Comparison of ENCODE assay signal across 18 cellular contexts in genomic region chr18:10279476-10279875, GRCh38.
DNase-seq lines count a peak whose midpoint lies in the region; ATAC-seq and TF ChIP-seq lines count a peak whose summit lies in the region.
"Had no signal": no experiment of that assay in that cellular context is flagged by ENCODE, and none has a peak within 500 bp of the region (broad histone marks: within the 10 kb centered on the region; RNA-seq: fewer than 3 reads in every experiment).

No MANE protein-coding gene starts in this region.

- H3K4me1 Mint-ChIP-seq in GM23338: no peaks in the 10 kb centered on the region; the same call in 2 of the 3 replicates
- H3K4me1 Mint-ChIP-seq in neural progenitor cell: peaks cover 18% of the 10 kb centered on the region
- H3K4me1 Mint-ChIP-seq: CD4-positive, alpha-beta memory T cell had no signal

- H3F3A ChIP-seq in GM23338 (replicated peaks; ENCODE audit: low read depth) (no peaks in the 10 kb centered on the region), neural progenitor cell (ENCODE audit: low read depth) (no peaks in the 10 kb centered on the region)

- H3K4me3 ChIP-seq in right cardiac atrium (ENCODE audit: low read length) (no peak overlapping the region), right atrium auricular region (no peak overlapping the region), GM23338 (no peak overlapping the region), neural progenitor cell (no peak overlapping the region)
- H3K4me3 ChIP-seq: GM12878 had no signal

- H3K27ac Mint-ChIP-seq in GM23338: no peak overlapping the region
- H3K27ac Mint-ChIP-seq in neural progenitor cell: no peak overlapping the region
- H3K27ac Mint-ChIP-seq: CD14-positive monocyte; CD4-positive, alpha-beta memory T cell; HFFc6 had no signal

- H4K20me1 ChIP-seq in GM23338 (replicated peaks; ENCODE audit: insufficient read depth) (no peaks in the 10 kb centered on the region), neural progenitor cell (ENCODE audit: low read depth) (no peaks in the 10 kb centered on the region)

- peak overlapping the region; percentile 43; the same call in 1 of the 2 replicates for H2AFZ ChIP-seq in GM23338
- peak overlapping the region; percentile 3 for H2AFZ ChIP-seq in neural progenitor cell (replicated peaks)

- H3K36me3 ChIP-seq in right atrium auricular region (no peaks in the 10 kb centered on the region), GM23338 (ENCODE audit: insufficient read depth) (no peaks in the 10 kb centered on the region), neural progenitor cell (no peaks in the 10 kb centered on the region)
- H3K36me3 ChIP-seq: BE2C had no signal

- H3K4me2 ChIP-seq in GM23338: no peak overlapping the region
- no peak overlapping the region for H3K4me2 ChIP-seq in neural progenitor cell

- H3K4me1 ChIP-seq in right cardiac atrium (ENCODE audit: control insufficient read depth, insufficient read depth, low read length) (no peaks in the 10 kb centered on the region), right atrium auricular region (no peaks in the 10 kb centered on the region), GM23338 (ENCODE audit: insufficient read depth) (no peaks in the 10 kb centered on the region), neural progenitor cell (peaks cover 6% of the 10 kb centered on the region)
- H3K4me1 ChIP-seq: BE2C had no signal

- no peak overlapping the region for H3K4me3 Mint-ChIP-seq in GM23338
- H3K4me3 Mint-ChIP-seq in neural progenitor cell: no peak overlapping the region
- H3K4me3 Mint-ChIP-seq: CD14-positive monocyte; CD4-positive, alpha-beta memory T cell; HFFc6 had no signal

- intact Hi-C loops in right cardiac atrium (cut with DNase I): no loop called here

- H3K27me3 ChIP-seq in right cardiac atrium (ENCODE audit: control insufficient read depth, insufficient read depth) (no peaks in the 10 kb centered on the region), right atrium auricular region (no peaks in the 10 kb centered on the region), GM23338 (ENCODE audit: insufficient read depth) (no peaks in the 10 kb centered on the region), neural progenitor cell (no peaks in the 10 kb centered on the region)
- H3K27me3 ChIP-seq: BE2C had no signal

- DNase-seq in right cardiac atrium (no peak), right atrium auricular region (ENCODE audit: low spot score) (no peak), GM23338 (ENCODE audit: low spot score) (no peak), neural progenitor cell (ENCODE audit: low spot score) (no peak), iPS-NIHi11 (ENCODE audit: low spot score) (no peak), GM20000 (ENCODE audit: low spot score) (no peak)
- DNase-seq: ACHN; BE2C; Calu3; CD4-positive, alpha-beta memory T cell; DMS79 treated with DMSO at 0.1 percent for 48 hours; EL; HCEC 1CT; HFFc6; IMR-90; KBM-7 had no signal

- 97% methylated on average over 4 of the region's 4 CpGs for WGBS in right cardiac atrium

- no peaks in the 10 kb centered on the region for H3K9me3 ChIP-seq in right cardiac atrium (ENCODE audit: control insufficient read depth, low read length)
- H3K9me3 ChIP-seq in right atrium auricular region: no peaks in the 10 kb centered on the region
- H3K9me3 ChIP-seq in neural progenitor cell (ENCODE audit: low read depth): no peaks in the 10 kb centered on the region
- H3K9me3 ChIP-seq: BE2C had no signal

- peak overlapping the region; percentile 39 for H3K27ac ChIP-seq in right cardiac atrium (ENCODE audit: low read length)
- H3K27ac ChIP-seq in right atrium auricular region: no peak overlapping the region
- no peak overlapping the region for H3K27ac ChIP-seq in GM23338 (ENCODE audit: low read depth)
- no peak overlapping the region for H3K27ac ChIP-seq in neural progenitor cell

- H3K36me3 Mint-ChIP-seq in GM23338 (ENCODE audit: low read depth) (no peaks in the 10 kb centered on the region), neural progenitor cell (no peaks in the 10 kb centered on the region)
- H3K36me3 Mint-ChIP-seq: CD4-positive, alpha-beta memory T cell had no signal

- peaks cover 9% of the 10 kb centered on the region; the same call in 1 of the 2 replicates for H3K9me2 ChIP-seq in GM23338 (ENCODE audit: insufficient read depth)

- ATAC-seq in right cardiac atrium: peak in 1 of 2 donors; percentile 12
- ATAC-seq in GM23338: no peak
- ATAC-seq: GM12878 had no signal

- peaks cover 10% of the 10 kb centered on the region for H3K27me3 Mint-ChIP-seq in GM23338 (ENCODE audit: insufficient read depth, low read depth, poor library complexity)
- peaks cover 3% of the 10 kb centered on the region for H3K27me3 Mint-ChIP-seq in neural progenitor cell (ENCODE audit: insufficient read depth, low read depth)

- no peak for TF ChIP-seq CTCF in right atrium auricular region (IDR thresholded peaks at IDR 0.05)
- no peak for TF ChIP-seq CTCF in GM23338 (conservative IDR thresholded peaks at IDR 0.05; ENCODE audit: low read depth in 2 of 2)
- no peak for TF ChIP-seq CTCF in neural progenitor cell (IDR thresholded peaks at IDR 0.05)
- no peak for TF ChIP-seq CTCF in GM20000 (IDR thresholded peaks at IDR 0.05; ENCODE audit: extremely low read depth, missing control alignments)

- H3K9me3 Mint-ChIP-seq in GM23338: no peaks in the 10 kb centered on the region
- peaks cover 4% of the 10 kb centered on the region for H3K9me3 Mint-ChIP-seq in neural progenitor cell
- H3K9me3 Mint-ChIP-seq: HFFc6 had no signal

- H3K79me2 ChIP-seq in GM23338 (replicated peaks; ENCODE audit: insufficient read depth): no peaks in the 10 kb centered on the region
- H3K79me2 ChIP-seq in neural progenitor cell (ENCODE audit: low read depth): no peaks in the 10 kb centered on the region

- H3K9ac ChIP-seq in neural progenitor cell: no peak overlapping the region

TF ChIP-seq in GM23338, 12 proteins besides CTCF, POLR2A, EP300 and RAD21 (continues in another document):
- TF ChIP-seq, protein P1, sequence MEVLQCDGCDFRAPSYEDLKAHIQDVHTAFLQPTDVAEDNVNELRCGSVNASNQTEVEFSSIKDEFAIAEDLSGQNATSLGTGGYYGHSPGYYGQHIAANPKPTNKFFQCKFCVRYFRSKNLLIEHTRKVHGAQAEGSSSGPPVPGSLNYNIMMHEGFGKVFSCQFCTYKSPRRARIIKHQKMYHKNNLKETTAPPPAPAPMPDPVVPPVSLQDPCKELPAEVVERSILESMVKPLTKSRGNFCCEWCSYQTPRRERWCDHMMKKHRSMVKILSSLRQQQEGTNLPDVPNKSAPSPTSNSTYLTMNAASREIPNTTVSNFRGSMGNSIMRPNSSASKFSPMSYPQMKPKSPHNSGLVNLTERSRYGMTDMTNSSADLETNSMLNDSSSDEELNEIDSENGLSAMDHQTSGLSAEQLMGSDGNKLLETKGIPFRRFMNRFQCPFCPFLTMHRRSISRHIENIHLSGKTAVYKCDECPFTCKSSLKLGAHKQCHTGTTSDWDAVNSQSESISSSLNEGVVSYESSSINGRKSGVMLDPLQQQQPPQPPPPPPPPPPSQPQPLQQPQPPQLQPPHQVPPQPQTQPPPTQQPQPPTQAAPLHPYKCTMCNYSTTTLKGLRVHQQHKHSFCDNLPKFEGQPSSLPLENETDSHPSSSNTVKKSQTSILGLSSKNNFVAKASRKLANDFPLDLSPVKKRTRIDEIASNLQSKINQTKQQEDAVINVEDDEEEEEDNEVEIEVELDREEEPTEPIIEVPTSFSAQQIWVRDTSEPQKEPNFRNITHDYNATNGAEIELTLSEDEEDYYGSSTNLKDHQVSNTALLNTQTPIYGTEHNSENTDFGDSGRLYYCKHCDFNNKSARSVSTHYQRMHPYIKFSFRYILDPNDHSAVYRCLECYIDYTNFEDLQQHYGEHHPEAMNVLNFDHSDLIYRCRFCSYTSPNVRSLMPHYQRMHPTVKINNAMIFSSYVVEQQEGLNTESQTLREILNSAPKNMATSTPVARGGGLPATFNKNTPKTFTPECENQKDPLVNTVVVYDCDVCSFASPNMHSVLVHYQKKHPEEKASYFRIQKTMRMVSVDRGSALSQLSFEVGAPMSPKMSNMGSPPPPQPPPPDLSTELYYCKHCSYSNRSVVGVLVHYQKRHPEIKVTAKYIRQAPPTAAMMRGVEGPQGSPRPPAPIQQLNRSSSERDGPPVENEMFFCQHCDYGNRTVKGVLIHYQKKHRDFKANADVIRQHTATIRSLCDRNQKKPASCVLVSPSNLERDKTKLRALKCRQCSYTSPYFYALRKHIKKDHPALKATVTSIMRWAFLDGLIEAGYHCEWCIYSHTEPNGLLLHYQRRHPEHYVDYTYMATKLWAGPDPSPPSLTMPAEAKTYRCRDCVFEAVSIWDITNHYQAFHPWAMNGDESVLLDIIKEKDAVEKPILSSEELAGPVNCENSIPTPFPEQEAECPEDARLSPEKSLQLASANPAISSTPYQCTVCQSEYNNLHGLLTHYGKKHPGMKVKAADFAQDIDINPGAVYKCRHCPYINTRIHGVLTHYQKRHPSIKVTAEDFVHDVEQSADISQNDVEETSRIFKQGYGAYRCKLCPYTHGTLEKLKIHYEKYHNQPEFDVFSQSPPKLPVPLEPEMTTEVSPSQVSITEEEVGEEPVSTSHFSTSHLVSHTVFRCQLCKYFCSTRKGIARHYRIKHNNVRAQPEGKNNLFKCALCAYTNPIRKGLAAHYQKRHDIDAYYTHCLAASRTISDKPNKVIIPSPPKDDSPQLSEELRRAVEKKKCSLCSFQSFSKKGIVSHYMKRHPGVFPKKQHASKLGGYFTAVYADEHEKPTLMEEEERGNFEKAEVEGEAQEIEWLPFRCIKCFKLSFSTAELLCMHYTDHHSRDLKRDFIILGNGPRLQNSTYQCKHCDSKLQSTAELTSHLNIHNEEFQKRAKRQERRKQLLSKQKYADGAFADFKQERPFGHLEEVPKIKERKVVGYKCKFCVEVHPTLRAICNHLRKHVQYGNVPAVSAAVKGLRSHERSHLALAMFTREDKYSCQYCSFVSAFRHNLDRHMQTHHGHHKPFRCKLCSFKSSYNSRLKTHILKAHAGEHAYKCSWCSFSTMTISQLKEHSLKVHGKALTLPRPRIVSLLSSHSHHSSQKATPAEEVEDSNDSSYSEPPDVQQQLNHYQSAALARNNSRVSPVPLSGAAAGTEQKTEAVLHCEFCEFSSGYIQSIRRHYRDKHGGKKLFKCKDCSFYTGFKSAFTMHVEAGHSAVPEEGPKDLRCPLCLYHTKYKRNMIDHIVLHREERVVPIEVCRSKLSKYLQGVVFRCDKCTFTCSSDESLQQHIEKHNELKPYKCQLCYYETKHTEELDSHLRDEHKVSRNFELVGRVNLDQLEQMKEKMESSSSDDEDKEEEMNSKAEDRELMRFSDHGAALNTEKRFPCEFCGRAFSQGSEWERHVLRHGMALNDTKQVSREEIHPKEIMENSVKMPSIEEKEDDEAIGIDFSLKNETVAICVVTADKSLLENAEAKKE (CRISPR knock-in tag; IDR thresholded peaks at IDR 0.05): no peak
- TF ChIP-seq NANOG (IDR thresholded peaks at IDR 0.05; ENCODE audit: borderline replicate concordance): no peak
- TF ChIP-seq ZNF331 (CRISPR knock-in tag; IDR thresholded peaks at IDR 0.05; ENCODE audit: low read depth): no peak
- TF ChIP-seq POLR2AphosphoS5 (IDR thresholded peaks at IDR 0.05; ENCODE audit: low read depth): no peak
